ENCODE assay signal across 16 cellular contexts in genomic region chrY:7871288-7871935, GRCh38.
"Had no signal": no experiment of that assay in that cellular context is flagged by ENCODE, and none has a peak within 500 bp of the region (broad histone marks: within the 10 kb centered on the region; RNA-seq: fewer than 3 reads in every experiment).

No MANE protein-coding gene starts in this region.

- H3K36me3 ChIP-seq: colonic mucosa, lower lobe of right lung, pancreas, right lobe of liver, tibial artery had no signal

- H3K4me3 ChIP-seq: colonic mucosa, lower lobe of right lung, pancreas, right lobe of liver, testis, tibial artery had no signal

- H3K9me3 ChIP-seq: colonic mucosa, lower lobe of right lung, pancreas, right lobe of liver, testis, tibial artery had no signal

- DNase-seq: colonic mucosa; effector CD8-positive, alpha-beta T cell; endodermal cell; head of caudate nucleus; left ventricle myocardium superior; lower lobe of right lung; natural killer cell; pancreas; right lobe of liver; stimulated activated CD4-positive, alpha-beta T cell treated with anti-CD3 and anti-CD28 coated beads, Interleukin-2, amount 100 ng/mL, for 24 hours; stimulated activated CD4-positive, alpha-beta T cell treated with anti-CD3 and anti-CD28 coated beads, Interleukin-4, amount 100 ng/mL, for 4 hours; stimulated activated naive CD8-positive, alpha-beta T cell treated with anti-CD3 and anti-CD28 coated beads, Interleukin-15, Interleukin-2, amounts not matched to agents 100 U/mL and 50 U/mL, for 24 hours; substantia nigra; testis; tibial artery had no signal

- ATAC-seq: left ventricle myocardium superior; lower lobe of right lung; natural killer cell; pancreas; right lobe of liver; stimulated activated memory B cell treated with anti-CD40 and anti-IgM and Interleukin-4, amounts not matched to agents 10 μg/mL and 1 μg/mL and 100 μg/mL, for 72 hours; stimulated activated naive CD8-positive, alpha-beta T cell treated with anti-CD3 and anti-CD28 coated beads, Interleukin-15, Interleukin-2, amounts not matched to agents 100 U/mL and 50 U/mL, for 24 hours had no signal

- H3K4me1 ChIP-seq: colonic mucosa, lower lobe of right lung, pancreas, right lobe of liver, testis, tibial artery had no signal

- H3K27ac ChIP-seq: colonic mucosa, lower lobe of right lung, pancreas, right lobe of liver, testis, tibial artery had no signal

- H3K27me3 ChIP-seq: colonic mucosa, pancreas, right lobe of liver, testis, tibial artery had no signal
